Comparison of ENCODE assay signal across 9 cellular contexts in the genomic region with DNA sequence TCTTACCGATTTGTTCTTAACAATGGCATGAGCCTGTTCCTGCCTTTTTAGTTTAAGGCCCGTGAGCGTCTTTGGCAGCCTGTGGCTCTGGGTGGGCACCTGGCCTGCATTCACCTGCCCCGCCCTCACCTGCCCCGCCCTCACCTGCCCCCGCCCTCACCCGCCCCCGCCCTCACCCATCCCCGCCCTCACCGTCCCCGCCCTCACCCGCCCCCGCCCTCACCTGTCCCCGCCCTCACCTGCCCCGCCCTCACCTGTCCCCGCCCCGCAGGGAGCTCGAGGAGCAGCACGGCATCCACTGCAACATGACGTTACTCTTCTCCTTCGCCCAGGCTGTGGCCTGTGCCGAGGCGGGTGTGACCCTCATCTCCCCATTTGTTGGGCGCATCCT. TPM values are rescaled to one million over a fixed set of nuclear protein-coding genes. Genes with fewer than 3 reads are reported as not detected.
DNase-seq lines count a peak whose midpoint lies in the region; ATAC-seq, FAIRE-seq and TF ChIP-seq lines count a peak whose summit lies in the region.
"Had no signal": no experiment of that assay in that cellular context is flagged by ENCODE, and none has a peak within 500 bp of the region (broad histone marks: within the 10 kb centered on the region; RNA-seq: fewer than 3 reads in every experiment).

No MANE protein-coding gene starts in this region.

- no peak for FAIRE-seq in small intestine (lab: Jason Lieb, UNC)

- ATAC-seq in left ventricle myocardium superior, result no peak
- ATAC-seq in HG03097 (IDR thresholded peaks at IDR 0.05; ENCODE audit: low FRiP score, unreplicated experiment), result no peak

- no peak overlapping the region for H3K4me3 ChIP-seq in OCI-LY1 (ENCODE audit: low read depth, low read length, poor library complexity, severe bottlenecking)
- no peak overlapping the region for H3K4me3 ChIP-seq in epithelial cell of esophagus (ENCODE audit: low read length)
- H3K4me3 ChIP-seq in small intestine (ENCODE audit: low read depth in 1 of 2, low read length in 2 of 2), result no peak overlapping the region

- H3K4me1 ChIP-seq in OCI-LY1 (ENCODE audit: insufficient read depth, low read length, severe bottlenecking) (peaks cover 5% of the 10 kb centered on the region), small intestine (ENCODE audit: control insufficient read depth in 2 of 2, insufficient read depth in 1 of 2, low read depth in 1 of 2, low read length in 1 of 2) (no peaks in the 10 kb centered on the region)

- no peak overlapping the region for H3K9ac ChIP-seq in OCI-LY1 (ENCODE audit: low read length)

- H3K36me3 ChIP-seq in OCI-LY1 (ENCODE audit: insufficient read depth, low read length), result peaks cover 87% of the 10 kb centered on the region
- H3K36me3 ChIP-seq in small intestine (ENCODE audit: control insufficient read depth in 2 of 2, insufficient read depth in 2 of 2, low read length in 2 of 2), result peaks cover 9 to 18% of the 10 kb centered on the region in 2 donors

- intact Hi-C loops in left ventricle myocardium superior (cut with micrococcal nuclease), result no loop called here

- DNase-seq in NCI-H146 (lab: John Stamatoyannopoulos, UW), result peak; percentile 26
- no peak for DNase-seq in NCI-H146 treated with DMSO at 0.1 percent for 48 hours (lab: John Stamatoyannopoulos, UW; ENCODE audit: unreplicated experiment)
- DNase-seq in epithelial cell of esophagus (ENCODE audit: low read depth), result peak; percentile 80
- DNase-seq in small intestine, result peak; percentile 83
- no peak for DNase-seq in left ventricle myocardium superior
- no peak for DNase-seq in stimulated activated CD4-positive, alpha-beta T cell treated with anti-CD3 and anti-CD28 coated beads, Interleukin-4, amount 100 ng/mL, for 1 hour
- DNase-seq: NCI-H1092 treated with DMSO at 0.1 percent for 48 hours had no signal

- H4K20me1 ChIP-seq in OCI-LY1 (ENCODE audit: insufficient read depth, low read length), result no peaks in the 10 kb centered on the region

- no peaks in the 10 kb centered on the region for H3K27me3 ChIP-seq in OCI-LY1 (ENCODE audit: insufficient read depth, low read length)
- no peaks in the 10 kb centered on the region for H3K27me3 ChIP-seq in small intestine (ENCODE audit: control insufficient read depth in 2 of 2, insufficient read depth in 2 of 2, low read length in 2 of 2)

- TF ChIP-seq CTCF in OCI-LY1 (IDR thresholded peaks at IDR 0.05; ENCODE audit: low read length) (no peak), epithelial cell of esophagus (IDR thresholded peaks at IDR 0.05; ENCODE audit: insufficient read depth, low read depth, low read length, missing control alignments) (no peak)

- 17 to 60% (median 44%) methylated on average over 14 to 24 of the region's 24 CpGs for WGBS in small intestine, 3 donors

- H3K4me2 ChIP-seq in OCI-LY1 (ENCODE audit: low read length), result no peak overlapping the region

- H3K9me3 ChIP-seq in OCI-LY1 (ENCODE audit: low read length) (no peaks in the 10 kb centered on the region), small intestine (ENCODE audit: control insufficient read depth, low read depth) (no peaks in the 10 kb centered on the region)

- H2AFZ ChIP-seq in OCI-LY1 (ENCODE audit: low read length), result no peak overlapping the region

- H3K27ac ChIP-seq in OCI-LY1 (ENCODE audit: low read depth, low read length, poor library complexity, severe bottlenecking) (peak overlapping the region; percentile 47), small intestine (ENCODE audit: low read depth in 1 of 2, low read length in 1 of 2) (peak overlapping the region; percentile 52 to 84)

- H3K9me2 ChIP-seq in OCI-LY1 (ENCODE audit: low read depth, low read length), result no peaks in the 10 kb centered on the region

- H3F3A ChIP-seq in OCI-LY1 (ENCODE audit: insufficient read depth, low read length), result no peaks in the 10 kb centered on the region

- H3K79me2 ChIP-seq in OCI-LY1 (ENCODE audit: insufficient read depth, low read length), result no peaks in the 10 kb centered on the region

RNA-seq across cellular contexts. Expression of gene GATD1, which starts 14.2 kb away (rescaled TPM):
- polyA plus RNA-seq in small intestine, result 10 to 100 TPM; 12.2 to 46.0 (median 13.6) TPM
- 23.1 TPM for total RNA-seq in left ventricle myocardium superior

RNA-seq across cellular contexts. Expression of gene TALDO1, which starts 15.8 kb away (rescaled TPM):
- polyA plus RNA-seq in small intestine, result 100 to 1,000 TPM; 163 to 188 (median 184) TPM
- 103 TPM for total RNA-seq in left ventricle myocardium superior

RNA-seq across cellular contexts. Expression of gene CEND1, which starts 26.8 kb away (rescaled TPM):
- polyA plus RNA-seq in small intestine, result 1 to 10 TPM in 1 of 3 donors, not detected in 2; 3.3 TPM
- not detected for total RNA-seq in left ventricle myocardium superior

RNA-seq across cellular contexts. Expression of gene SLC25A22, which starts 35.0 kb away (rescaled TPM):
- 10 to 100 TPM; 10.5 to 21.9 (median 10.5) TPM for polyA plus RNA-seq in small intestine
- total RNA-seq in left ventricle myocardium superior, result 3.5 TPM

RNA-seq across cellular contexts. Expression of gene PIDD1, which starts 42.0 kb away (rescaled TPM):
- 10 to 100 TPM; 20.7 to 47.0 (median 36.5) TPM for polyA plus RNA-seq in small intestine
- 8.5 TPM for total RNA-seq in left ventricle myocardium superior

Comparison
In these comparisons a context has a peak if more than half of its experiments do, and no peak if none do; other contexts are left out.
1. DNase-seq: peak in NCI-H146 (single experiment), epithelial cell of esophagus (single experiment) and small intestine (single experiment); none in NCI-H146 treated with DMSO at 0.1 percent for 48 hours (single experiment), left ventricle myocardium superior (single experiment) and stimulated activated CD4-positive, alpha-beta T cell treated with anti-CD3 and anti-CD28 coated beads, Interleukin-4, amount 100 ng/mL, for 1 hour (single experiment).